Comparison of ENCODE assay signal across 17 cellular contexts in genomic region chr9:90871327-90871935, GRCh38.
DNase-seq lines count a peak whose midpoint lies in the region; ATAC-seq and TF ChIP-seq lines count a peak whose summit lies in the region.
"Had no signal": no experiment of that assay in that cellular context is flagged by ENCODE, and none has a peak within 500 bp of the region (broad histone marks: within the 10 kb centered on the region; RNA-seq: fewer than 3 reads in every experiment).

No MANE protein-coding gene starts in this region.

- H3K27me3 ChIP-seq in RWPE2 (ENCODE audit: insufficient read depth, poor library complexity, severe bottlenecking) = no peaks in the 10 kb centered on the region
- H3K27me3 ChIP-seq: neutrophil, testis, vagina had no signal

- H3K4me3 Mint-ChIP-seq in activated CD8-positive, alpha-beta memory T cell treated with anti-CD3 and anti-CD28 coated beads, Interleukin-2, amount 10 ng/mL, durations not matched to agents 7 days and 5 days = no peak overlapping the region
- H3K4me3 Mint-ChIP-seq: activated CD4-positive, alpha-beta T cell treated with anti-CD3 and anti-CD28 coated beads, Interleukin-2, amount 10 ng/mL, durations not matched to agents 24 days and 14 days; activated naive CD4-positive, alpha-beta T cell treated with anti-CD3 and anti-CD28 coated beads, Interleukin-2, amount 50 U/mL, for 24 hours; dendritic cell treated with granulocyte-macrophage colony-stimulating factor and Interleukin-4, amounts not matched to agents 40 ng/mL and 50 ng/mL, for 4 days; memory B cell had no signal

- no peaks in the 10 kb centered on the region for H3K36me3 ChIP-seq in RWPE2 (ENCODE audit: low read depth)
- H3K36me3 ChIP-seq: vagina had no signal

- H3K4me3 ChIP-seq in RWPE2 (ENCODE audit: severe bottlenecking) (no peak overlapping the region), fibroblast of the aortic adventitia (ENCODE audit: low read depth, low read length) (no peak overlapping the region), coronary artery (no peak overlapping the region)
- H3K4me3 ChIP-seq: A549, testis, vagina had no signal

- peaks cover 32% of the 10 kb centered on the region for H3K27me3 Mint-ChIP-seq in activated CD8-positive, alpha-beta memory T cell treated with anti-CD3 and anti-CD28 coated beads, Interleukin-2, amount 10 ng/mL, durations not matched to agents 7 days and 5 days
- H3K27me3 Mint-ChIP-seq: dendritic cell treated with granulocyte-macrophage colony-stimulating factor and Interleukin-4, amounts not matched to agents 40 ng/mL and 50 ng/mL, for 4 days; memory B cell had no signal

- peak; percentile 19 for DNase-seq in activated CD8-positive, alpha-beta memory T cell treated with anti-CD3 and anti-CD28 coated beads, Interleukin-2, amount 10 ng/mL, durations not matched to agents 7 days and 5 days
- DNase-seq in activated CD8-positive, alpha-beta memory T cell treated with anti-CD3 and anti-CD28 coated beads, Interleukin-2, amount 50 U/mL, for 4 hours = no peak
- DNase-seq in RWPE2 (ENCODE audit: low spot score) (no peak), fibroblast of the aortic adventitia (ENCODE audit: low read depth) (peak; percentile 10), D341Med (ENCODE audit: low spot score) (no peak), coronary artery (ENCODE audit: low spot score) (no peak)
- DNase-seq: NCI-H1436 had no signal

- CTCF ChIA-PET in activated CD8-positive, alpha-beta memory T cell treated with anti-CD3 and anti-CD28 coated beads, Interleukin-2, amount 10 ng/mL, durations not matched to agents 7 days and 5 days (lab: Charles Lee) = interaction anchor here (1.0 to 1.3 kb wide), 2 partner anchors 25 to 562 kb away, joined by 3 read pairs; no protein-coding TSS in a partner anchor

- no peaks in the 10 kb centered on the region for H3K4me1 ChIP-seq in RWPE2 (ENCODE audit: insufficient read depth, poor library complexity, severe bottlenecking)
- H3K4me1 ChIP-seq: A549, testis, vagina had no signal

- no peak for ATAC-seq in activated CD8-positive, alpha-beta memory T cell treated with anti-CD3 and anti-CD28 coated beads, Interleukin-2, amount 10 ng/mL, durations not matched to agents 7 days and 5 days
- ATAC-seq in RWPE2 (ENCODE audit: low read depth) (no peak), GM19324 (IDR thresholded peaks at IDR 0.05; ENCODE audit: low FRiP score, unreplicated experiment) (no peak), GM21381 (IDR thresholded peaks at IDR 0.05; ENCODE audit: unreplicated experiment) (no peak)

- H3K27ac Mint-ChIP-seq in activated CD8-positive, alpha-beta memory T cell treated with anti-CD3 and anti-CD28 coated beads, Interleukin-2, amount 10 ng/mL, durations not matched to agents 7 days and 5 days = no peak overlapping the region
- H3K27ac Mint-ChIP-seq: activated CD4-positive, alpha-beta T cell treated with anti-CD3 and anti-CD28 coated beads, Interleukin-2, amount 10 ng/mL, durations not matched to agents 24 days and 14 days; activated naive CD4-positive, alpha-beta T cell treated with anti-CD3 and anti-CD28 coated beads, Interleukin-2, amount 50 U/mL, for 24 hours; dendritic cell treated with granulocyte-macrophage colony-stimulating factor and Interleukin-4, amounts not matched to agents 40 ng/mL and 50 ng/mL, for 4 days; memory B cell had no signal

- TF ChIP-seq CTCF in RWPE2 (IDR thresholded peaks at IDR 0.05; ENCODE audit: poor library complexity, severe bottlenecking) (peak; percentile 68), fibroblast of the aortic adventitia (IDR thresholded peaks at IDR 0.05; ENCODE audit: insufficient read depth, low read length) (no peak), coronary artery (IDR thresholded peaks at IDR 0.05) (no peak)

- H3K36me3 Mint-ChIP-seq in activated CD8-positive, alpha-beta memory T cell treated with anti-CD3 and anti-CD28 coated beads, Interleukin-2, amount 10 ng/mL, durations not matched to agents 7 days and 5 days = no peaks in the 10 kb centered on the region
- H3K36me3 Mint-ChIP-seq: activated naive CD4-positive, alpha-beta T cell treated with anti-CD3 and anti-CD28 coated beads, Interleukin-2, amount 50 U/mL, for 24 hours had no signal

- H3K27ac ChIP-seq in RWPE2 (ENCODE audit: poor library complexity, severe bottlenecking) (no peak overlapping the region), coronary artery (no peak overlapping the region)
- H3K27ac ChIP-seq: A549, testis, vagina had no signal

- H3K9me3 ChIP-seq in RWPE2 (ENCODE audit: severe bottlenecking) = no peaks in the 10 kb centered on the region
- H3K9me3 ChIP-seq: A549, testis, vagina had no signal

- no peaks in the 10 kb centered on the region for H3K4me1 Mint-ChIP-seq in activated CD8-positive, alpha-beta memory T cell treated with anti-CD3 and anti-CD28 coated beads, Interleukin-2, amount 10 ng/mL, durations not matched to agents 7 days and 5 days
- H3K4me1 Mint-ChIP-seq: activated CD4-positive, alpha-beta T cell treated with anti-CD3 and anti-CD28 coated beads, Interleukin-2, amount 10 ng/mL, durations not matched to agents 24 days and 14 days; activated naive CD4-positive, alpha-beta T cell treated with anti-CD3 and anti-CD28 coated beads, Interleukin-2, amount 50 U/mL, for 24 hours; memory B cell had no signal

- H3K9me3 Mint-ChIP-seq in activated CD8-positive, alpha-beta memory T cell treated with anti-CD3 and anti-CD28 coated beads, Interleukin-2, amount 10 ng/mL, durations not matched to agents 7 days and 5 days (ENCODE audit: low read depth) = no peaks in the 10 kb centered on the region
- H3K9me3 Mint-ChIP-seq: activated CD4-positive, alpha-beta T cell treated with anti-CD3 and anti-CD28 coated beads, Interleukin-2, amount 10 ng/mL, durations not matched to agents 24 days and 14 days; activated naive CD4-positive, alpha-beta T cell treated with anti-CD3 and anti-CD28 coated beads, Interleukin-2, amount 50 U/mL, for 24 hours; dendritic cell treated with granulocyte-macrophage colony-stimulating factor and Interleukin-4, amounts not matched to agents 40 ng/mL and 50 ng/mL, for 4 days; memory B cell had no signal

Comparison
In these comparisons a context has a peak if more than half of its experiments do, and no peak if none do; other contexts are left out.
1. DNase-seq: peak in activated CD8-positive, alpha-beta memory T cell treated with anti-CD3 and anti-CD28 coated beads, Interleukin-2, amount 10 ng/mL, durations not matched to agents 7 days and 5 days (single experiment) and fibroblast of the aortic adventitia (single experiment); none in activated CD8-positive, alpha-beta memory T cell treated with anti-CD3 and anti-CD28 coated beads, Interleukin-2, amount 50 U/mL, for 4 hours (single experiment), RWPE2 (single experiment), D341Med (single experiment) and coronary artery (single experiment).